ENCODE assay signal across 22 cellular contexts in the genomic region with DNA sequence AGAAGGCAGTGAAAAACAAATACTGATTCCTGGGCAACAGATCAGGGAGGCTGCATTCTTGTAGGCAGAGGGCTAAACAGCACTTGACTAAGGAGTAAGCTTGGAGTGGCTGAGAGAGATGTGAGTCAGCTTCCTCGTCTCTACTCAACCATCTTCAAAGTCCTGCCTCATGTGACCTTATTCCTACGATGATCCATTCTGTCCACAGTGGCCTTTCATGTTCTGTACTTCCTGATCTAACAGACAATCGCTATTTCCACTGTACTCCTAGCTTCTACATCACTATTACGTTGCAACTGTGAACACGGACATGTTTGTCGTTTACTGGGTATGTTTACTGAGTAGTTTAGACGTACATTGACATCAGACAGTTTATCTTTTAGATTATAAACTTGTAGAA.
DNase-seq lines count a peak whose midpoint lies in the region; ATAC-seq and TF ChIP-seq lines count a peak whose summit lies in the region.
"Had no signal": no experiment of that assay in that cellular context is flagged by ENCODE, and none has a peak within 500 bp of the region (broad histone marks: within the 10 kb centered on the region; RNA-seq: fewer than 3 reads in every experiment).

No MANE protein-coding gene starts in this region.

- no peaks in the 10 kb centered on the region for H3K27me3 Mint-ChIP-seq in stimulated activated naive B cell treated with anti-CD40 and anti-IgM and Interleukin-4, amounts not matched to agents 10 μg/mL and 1 μg/mL and 100 μg/mL, for 72 hours
- H3K27me3 Mint-ChIP-seq: central memory CD8-positive, alpha-beta T cell; naive thymus-derived CD4-positive, alpha-beta T cell had no signal

- peaks cover 22 to 43% of the 10 kb centered on the region in 2 donors for H3K36me3 Mint-ChIP-seq in stimulated activated naive B cell treated with anti-CD40 and anti-IgM and Interleukin-4, amounts not matched to agents 10 μg/mL and 1 μg/mL and 100 μg/mL, for 72 hours

- no peak for TF ChIP-seq CTCF in fibroblast of mammary gland (conservative IDR thresholded peaks at IDR 0.05; ENCODE audit: control insufficient read depth, insufficient read depth, low read depth, low read length)
- no peak for TF ChIP-seq CTCF in upper lobe of right lung (IDR thresholded peaks at IDR 0.05)

- H3K27me3 ChIP-seq in upper lobe of right lung, result no peaks in the 10 kb centered on the region
- H3K27me3 ChIP-seq: esophagus squamous epithelium, pancreas, thyroid gland had no signal

- intact Hi-C loops in upper lobe of right lung (cut with DNase I), result no loop called here

- no peaks in the 10 kb centered on the region for H3K36me3 ChIP-seq in upper lobe of right lung
- H3K36me3 ChIP-seq: esophagus squamous epithelium, pancreas, thyroid gland had no signal

- no peak overlapping the region for H3K4me3 Mint-ChIP-seq in stimulated activated naive B cell treated with anti-CD40 and anti-IgM and Interleukin-4, amounts not matched to agents 10 μg/mL and 1 μg/mL and 100 μg/mL, for 72 hours
- H3K4me3 Mint-ChIP-seq: central memory CD8-positive, alpha-beta T cell; naive thymus-derived CD4-positive, alpha-beta T cell had no signal

- H3K27ac Mint-ChIP-seq in stimulated activated naive B cell treated with anti-CD40 and anti-IgM and Interleukin-4, amounts not matched to agents 10 μg/mL and 1 μg/mL and 100 μg/mL, for 72 hours, result no peak overlapping the region
- H3K27ac Mint-ChIP-seq: naive thymus-derived CD4-positive, alpha-beta T cell had no signal

- no peaks in the 10 kb centered on the region for H3K4me1 ChIP-seq in upper lobe of right lung
- H3K4me1 ChIP-seq: esophagus squamous epithelium, pancreas had no signal

- peaks cover 0 to 1% of the 10 kb centered on the region in 2 donors for H3K9me3 Mint-ChIP-seq in stimulated activated naive B cell treated with anti-CD40 and anti-IgM and Interleukin-4, amounts not matched to agents 10 μg/mL and 1 μg/mL and 100 μg/mL, for 72 hours
- H3K9me3 Mint-ChIP-seq: central memory CD8-positive, alpha-beta T cell had no signal

- H3K4me3 ChIP-seq in fibroblast of mammary gland (ENCODE audit: control insufficient read depth, low read depth, low read length) (no peak overlapping the region), upper lobe of right lung (no peak overlapping the region)
- H3K4me3 ChIP-seq: esophagus squamous epithelium, pancreas, thyroid gland had no signal

- peak; percentile 55 for ATAC-seq in upper lobe of right lung
- no peak for ATAC-seq in HG03442 (IDR thresholded peaks at IDR 0.05; ENCODE audit: unreplicated experiment)
- ATAC-seq in GM18502 (IDR thresholded peaks at IDR 0.05; ENCODE audit: poor library complexity, unreplicated experiment), result no peak
- no peak for ATAC-seq in stimulated activated naive B cell treated with anti-CD40 and anti-IgM and Interleukin-4, amounts not matched to agents 10 μg/mL and 1 μg/mL and 100 μg/mL, for 72 hours (replicated peaks)
- ATAC-seq: naive thymus-derived CD4-positive, alpha-beta T cell; pancreas had no signal

- no peaks in the 10 kb centered on the region for H3K9me3 ChIP-seq in upper lobe of right lung
- H3K9me3 ChIP-seq: esophagus squamous epithelium, pancreas, thyroid gland had no signal

- DNase-seq in HK-2 (ENCODE audit: unreplicated experiment) (peak; percentile 9), RPMI7951 (ENCODE audit: low read depth) (peak; percentile 13), fibroblast of mammary gland (ENCODE audit: low read depth) (peak; percentile 55), upper lobe of right lung (no peak)
- DNase-seq in stimulated activated naive B cell treated with anti-CD40 and anti-IgM and Interleukin-4, amounts not matched to agents 10 μg/mL and 1 μg/mL and 100 μg/mL, for 72 hours, result no peak
- DNase-seq: activated CD4-positive, alpha-beta T cell treated with anti-CD3 and anti-CD28 coated beads, Interleukin-2, amount 50 U/mL, for 4 hours; activated naive CD4-positive, alpha-beta T cell; amygdala; COR-L47; esophagus squamous epithelium; H7; mammary epithelial cell; naive thymus-derived CD4-positive, alpha-beta T cell; NCI-H1436; NCI-H526 treated with DMSO at 0.1 percent for 48 hours; pancreas; SHP77; stimulated activated naive CD4-positive, alpha-beta T cell; thyroid gland had no signal

- H3K4me1 Mint-ChIP-seq in stimulated activated naive B cell treated with anti-CD40 and anti-IgM and Interleukin-4, amounts not matched to agents 10 μg/mL and 1 μg/mL and 100 μg/mL, for 72 hours, result no peaks in the 10 kb centered on the region

- H3K27ac ChIP-seq in upper lobe of right lung, result no peak overlapping the region
- H3K27ac ChIP-seq: esophagus squamous epithelium, pancreas, thyroid gland had no signal

Comparison
In these comparisons a context has a peak if more than half of its experiments do, and no peak if none do; other contexts are left out.
1. DNase-seq: peak in HK-2 (single experiment), RPMI7951 (single experiment) and fibroblast of mammary gland (single experiment); none in upper lobe of right lung (single experiment) and stimulated activated naive B cell treated with anti-CD40 and anti-IgM and Interleukin-4, amounts not matched to agents 10 μg/mL and 1 μg/mL and 100 μg/mL, for 72 hours (single experiment).